In the genomic region with DNA sequence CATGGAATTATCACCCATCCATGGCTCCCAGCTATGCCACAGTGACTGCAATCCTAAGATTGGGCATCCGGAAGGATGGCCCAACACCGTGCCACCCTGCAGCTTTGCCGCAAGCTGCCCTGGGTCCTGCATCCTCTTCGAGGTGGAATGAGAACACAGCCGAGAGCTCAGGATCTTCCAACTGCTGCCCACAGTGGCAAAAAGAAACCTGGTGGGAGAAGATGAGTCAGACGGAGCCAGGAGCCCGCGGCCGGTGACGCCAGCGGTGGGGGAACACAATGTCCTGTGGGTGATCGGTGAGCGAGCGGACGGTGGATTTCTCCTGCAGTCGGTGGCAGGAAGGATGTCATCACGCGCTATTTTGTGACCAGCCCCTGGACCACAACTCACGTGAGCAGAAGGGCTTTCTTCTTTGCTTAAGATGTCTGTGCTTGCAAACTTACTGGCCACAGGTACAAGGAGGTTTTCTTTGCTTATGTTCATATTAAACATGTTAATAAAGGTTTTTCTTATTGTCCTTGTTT, we compare ENCODE assay signal across 8 cellular contexts. TPM values are rescaled to one million over a fixed set of nuclear protein-coding genes. Genes with fewer than 3 reads are reported as not detected.
DNase-seq lines count a peak whose midpoint lies in the region; ATAC-seq and TF ChIP-seq lines count a peak whose summit lies in the region.

No MANE protein-coding gene starts in this region.

- peak overlapping the region; percentile 82 for H3K4me2 ChIP-seq in SK-N-SH

- peak overlapping the region; percentile 40 to 52; a peak in 2 of 4 replicates for H3K4me3 ChIP-seq in SK-N-SH (ENCODE audit: low read depth in 2 of 2, low read length in 1 of 2)
- H3K4me3 ChIP-seq in esophagus (ENCODE audit: low read depth in 1 of 2, low read length in 2 of 2), result peak overlapping the region; percentile 6 to 24
- H3K4me3 ChIP-seq in ovary, result peak overlapping the region; percentile 37
- H3K4me3 ChIP-seq in thyroid gland (replicated peaks in 1 of 3), result peak overlapping the region in 1 of 3 donors; percentile 41

- POLR2A ChIA-PET in SK-N-SH (lab: Yijun Ruan, JAX), result interaction anchor here (0.8 to 1.4 kb wide), 4 partner anchors 14 to 745 kb away, joined by 3 to 10 read pairs (median 4); a partner anchor contains a TSS

- CTCF ChIA-PET in SK-N-SH (lab: Yijun Ruan, JAX), result interaction anchor here (1.0 to 15.1 kb wide), 11 partner anchors 13 to 119 kb away, joined by 3 to 184 read pairs (median 5); a partner anchor contains a TSS

- intact Hi-C loops in ovary (cut with DNase I), result loop anchor here in 1 of 4 donors (10.0 kb wide), 1 partner anchor 63 kb away; no protein-coding TSS in a partner anchor
- intact Hi-C loops in thyroid gland (cut with DNase I), result no loop called here

- no peak for ATAC-seq in SK-N-SH treated with all-trans-retinoic acid at 6 μM for 48 hours

- H3K79me2 ChIP-seq in SK-N-SH (ENCODE audit: insufficient read depth), result peaks cover 1% of the 10 kb centered on the region

- TF ChIP-seq POLR2A in ovary (IDR thresholded peaks at IDR 0.05) (peak; percentile 24), thyroid gland (IDR thresholded peaks at IDR 0.05) (no peak)

- H3K27me3 ChIP-seq in SK-N-SH (ENCODE audit: insufficient read depth), result no peaks in the 10 kb centered on the region
- no peaks in the 10 kb centered on the region for H3K27me3 ChIP-seq in esophagus (ENCODE audit: control insufficient read depth in 1 of 2, insufficient read depth in 2 of 2, low read length in 2 of 2)
- H3K27me3 ChIP-seq in ovary, result no peaks in the 10 kb centered on the region
- no peaks in the 10 kb centered on the region for H3K27me3 ChIP-seq in thyroid gland

- peaks cover 30% of the 10 kb centered on the region for H3F3A ChIP-seq in SK-N-SH (replicated peaks; ENCODE audit: insufficient read depth)

- H4K20me1 ChIP-seq in SK-N-SH (ENCODE audit: insufficient read depth), result no peaks in the 10 kb centered on the region

- peak overlapping the region; percentile 91 for H2AFZ ChIP-seq in SK-N-SH (ENCODE audit: low read depth)

- DNase-seq in SK-N-SH, result peak; percentile 54
- peak; percentile 66 for DNase-seq in NOMO-1 treated with DMSO at 0.1 percent for 48 hours (lab: John Stamatoyannopoulos, UW; ENCODE audit: unreplicated experiment)
- peak; percentile 73 for DNase-seq in activated T-cell treated with anti-CD3 and anti-CD28 coated beads for 1 hour (ENCODE audit: low read depth)
- peak; percentile 62 to 84 (median 76) for DNase-seq in ovary
- DNase-seq in thyroid gland, result peak; percentile 65 to 71
- no peak for DNase-seq in NCI-H345 (lab: John Stamatoyannopoulos, UW)

- no peaks in the 10 kb centered on the region for H3K9me3 ChIP-seq in SK-N-SH
- no peaks in the 10 kb centered on the region for H3K9me3 ChIP-seq in esophagus (ENCODE audit: control insufficient read depth in 2 of 2, insufficient read depth in 1 of 2, low read depth in 1 of 2, low read length in 1 of 2)
- no peaks in the 10 kb centered on the region for H3K9me3 ChIP-seq in ovary
- H3K9me3 ChIP-seq in thyroid gland, result no peaks in the 10 kb centered on the region

- no peaks in the 10 kb centered on the region for H3K9me2 ChIP-seq in SK-N-SH

- no peak for TF ChIP-seq EP300 in SK-N-SH (IDR thresholded peaks at IDR 0.05; ENCODE audit: borderline replicate concordance in 1 of 2, low read depth in 1 of 2, low read length in 1 of 2)
- peak; percentile 94 for TF ChIP-seq EP300 in ovary (IDR thresholded peaks at IDR 0.05)

- H3K36me3 ChIP-seq in SK-N-SH (replicated peaks in 1 of 2; ENCODE audit: control insufficient read depth in 1 of 2, insufficient read depth in 2 of 2, low read length in 1 of 2) (no peaks in the 10 kb centered on the region), esophagus (ENCODE audit: control insufficient read depth in 2 of 2, insufficient read depth in 2 of 2, low read length in 1 of 2) (no peaks in the 10 kb centered on the region), ovary (no peaks in the 10 kb centered on the region), thyroid gland (no peaks in the 10 kb centered on the region)

- TF ChIP-seq RAD21 in SK-N-SH (IDR thresholded peaks at IDR 0.05; ENCODE audit: low read length), result no peak

- WGBS in SK-N-SH (ENCODE audit: low lambda C conversion rate), result 58% methylated on average over 19 of the region's 19 CpGs
- WGBS in esophagus, 2 donors, result 22 to 35% methylated on average over 19 of the region's 19 CpGs
- WGBS in ovary, 3 donors, result 34 to 45% (median 41%) methylated on average over 19 of the region's 19 CpGs
- 79 to 80% methylated on average over 19 of the region's 19 CpGs for WGBS in thyroid gland, 2 donors

- H3K4me1 ChIP-seq in SK-N-SH (ENCODE audit: control insufficient read depth in 1 of 2, insufficient read depth in 2 of 2, low read depth in 1 of 2, low read length in 1 of 2), result peaks cover 28 to 37% of the 10 kb centered on the region in 2 experiments; a peak in 3 of 4 replicates
- H3K4me1 ChIP-seq in esophagus (ENCODE audit: control insufficient read depth in 2 of 2, insufficient read depth in 2 of 2, low read length in 1 of 2), result peaks cover 5 to 34% of the 10 kb centered on the region in 2 donors
- H3K4me1 ChIP-seq in ovary (ENCODE audit: insufficient read depth), result peaks cover 10% of the 10 kb centered on the region
- H3K4me1 ChIP-seq in thyroid gland, result peaks cover 28 to 54% of the 10 kb centered on the region in 2 donors

- TF ChIP-seq CTCF in SK-N-SH (IDR thresholded peaks at IDR 0.05), result no peak
- no peak for TF ChIP-seq CTCF in ovary (IDR thresholded peaks at IDR 0.05)
- no peak for TF ChIP-seq CTCF in thyroid gland (IDR thresholded peaks at IDR 0.05)

- peak overlapping the region; percentile 67 for H3K9ac ChIP-seq in SK-N-SH

- H3K27ac ChIP-seq in SK-N-SH (ENCODE audit: low read depth in 2 of 2, low read length in 1 of 2), result peak overlapping the region; percentile 77 to 84
- peak overlapping the region; percentile 96 to 98 for H3K27ac ChIP-seq in esophagus (ENCODE audit: low read depth in 2 of 2, low read length in 1 of 2)
- peak overlapping the region in 1 of 2 donors; percentile 20 for H3K27ac ChIP-seq in ovary
- peak overlapping the region; percentile 74 to 96 (median 91) for H3K27ac ChIP-seq in thyroid gland

TF ChIP-seq in SK-N-SH, 30 proteins besides CTCF, POLR2A, EP300 and RAD21:
- TF ChIP-seq NRF1 (IDR thresholded peaks at IDR 0.05; ENCODE audit: low read depth, low read length) (no peak), FOSL2 (IDR thresholded peaks at IDR 0.05; ENCODE audit: borderline replicate concordance, low read depth) (peak; percentile 70; the same call in 1 of the 2 replicates)
TF ChIP-seq in SK-N-SH: peak in this region for 1.

TF ChIP-seq in SK-N-SH treated with all-trans-retinoic acid at 6 μM for 48 hours, 23 proteins besides CTCF, POLR2A, EP300 and RAD21:
- TF ChIP-seq OSR1 (CRISPR knock-in tag; IDR thresholded peaks at IDR 0.05) (no peak), TCF4 (CRISPR knock-in tag; IDR thresholded peaks at IDR 0.05; ENCODE audit: borderline replicate concordance) (no peak), RARB (CRISPR knock-in tag; IDR thresholded peaks at IDR 0.05) (no peak), GLIS3 (CRISPR knock-in tag; IDR thresholded peaks at IDR 0.05) (no peak)
- TF ChIP-seq, protein P1, sequence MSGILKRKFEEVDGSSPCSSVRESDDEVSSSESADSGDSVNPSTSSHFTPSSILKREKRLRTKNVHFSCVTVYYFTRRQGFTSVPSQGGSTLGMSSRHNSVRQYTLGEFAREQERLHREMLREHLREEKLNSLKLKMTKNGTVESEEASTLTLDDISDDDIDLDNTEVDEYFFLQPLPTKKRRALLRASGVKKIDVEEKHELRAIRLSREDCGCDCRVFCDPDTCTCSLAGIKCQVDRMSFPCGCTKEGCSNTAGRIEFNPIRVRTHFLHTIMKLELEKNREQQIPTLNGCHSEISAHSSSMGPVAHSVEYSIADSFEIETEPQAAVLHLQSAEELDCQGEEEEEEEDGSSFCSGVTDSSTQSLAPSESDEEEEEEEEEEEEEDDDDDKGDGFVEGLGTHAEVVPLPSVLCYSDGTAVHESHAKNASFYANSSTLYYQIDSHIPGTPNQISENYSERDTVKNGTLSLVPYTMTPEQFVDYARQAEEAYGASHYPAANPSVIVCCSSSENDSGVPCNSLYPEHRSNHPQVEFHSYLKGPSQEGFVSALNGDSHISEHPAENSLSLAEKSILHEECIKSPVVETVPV (CRISPR knock-in tag; IDR thresholded peaks at IDR 0.05), result no peak

RNA-seq across cellular contexts. Expression of a gene that starts 20.1 kb away (rescaled TPM):
- polyA plus RNA-seq in SK-N-SH (2012; rRNA removed) (0.07 TPM in 1 of 2 replicates, not detected in the other), esophagus (1 to 10 TPM; 2.6 to 3.1 TPM), ovary (under 1 TPM in 1 of 2 donors, not detected in 1; 0.48 TPM)
- 0.16 TPM in 1 of 2 replicates, not detected in the other for polyA plus RNA-seq in SK-N-SH (2012; cell fraction: cytosol; rRNA removed)
- not detected in 2 replicates for polyA plus RNA-seq in SK-N-SH (2012; cell fraction: nucleus; rRNA removed)
- total RNA-seq in ovary (1 to 10 TPM in 4 of 7 donors, under 1 TPM in 1, not detected in 2; 0.58 to 1.3 (median 1.1) TPM), thyroid gland (1 to 10 TPM in 2 of 4 donors, under 1 TPM in 1, not detected in 1; 0.45 to 3.0 (median 2.5) TPM)

RNA-seq across cellular contexts. Expression of a gene that starts 23.8 kb away (rescaled TPM):
- polyA plus RNA-seq in SK-N-SH (2012; rRNA removed) (133 and 216 TPM in 2 replicates), esophagus (10 to 100 TPM; 63.7 to 79.6 TPM), ovary (100 to 1,000 TPM in 1 of 2 donors, 10 to 100 TPM in 1; 81.2 to 134 TPM)
- polyA plus RNA-seq in SK-N-SH (2012; cell fraction: cytosol; rRNA removed), result 121 and 170 TPM in 2 replicates
- 670 and 707 TPM in 2 replicates for polyA plus RNA-seq in SK-N-SH (2012; cell fraction: nucleus; rRNA removed)
- total RNA-seq in ovary (100 to 1,000 TPM in 5 of 7 donors, 10 to 100 TPM in 2; 46.0 to 160 (median 121) TPM), thyroid gland (10 to 100 TPM; 47.3 to 91.2 (median 88.7) TPM)

RNA-seq across cellular contexts. Expression of a gene that starts 36.2 kb away (rescaled TPM):
- polyA plus RNA-seq in SK-N-SH (2012; rRNA removed) (2.1 and 3.8 TPM in 2 replicates), esophagus (10 to 100 TPM in 1 of 2 donors, 1 to 10 TPM in 1; 2.2 to 10.8 TPM), ovary (1 to 10 TPM; 2.1 to 7.9 TPM)
- 0.82 and 1.6 TPM in 2 replicates for polyA plus RNA-seq in SK-N-SH (2012; cell fraction: cytosol; rRNA removed)
- 1.3 and 1.4 TPM in 2 replicates for polyA plus RNA-seq in SK-N-SH (2012; cell fraction: nucleus; rRNA removed)
- total RNA-seq in ovary (10 to 100 TPM in 1 of 7 donors, 1 to 10 TPM in 6; 3.9 to 20.8 (median 9.1) TPM), thyroid gland (10 to 100 TPM in 1 of 4 donors, 1 to 10 TPM in 3; 4.1 to 15.3 (median 5.1) TPM)
